Comparison of ENCODE assay signal across 13 cellular contexts in genomic region chr9:134186471-134187109, GRCh38. TPM values are rescaled to one million over a fixed set of nuclear protein-coding genes. Genes with fewer than 3 reads are reported as not detected.
DNase-seq lines count a peak whose midpoint lies in the region; ATAC-seq and TF ChIP-seq lines count a peak whose summit lies in the region.
"Had no signal": no experiment of that assay in that cellular context is flagged by ENCODE, and none has a peak within 500 bp of the region (broad histone marks: within the 10 kb centered on the region; RNA-seq: fewer than 3 reads in every experiment).

No MANE protein-coding gene starts in this region.

- H3K4me3 ChIP-seq in fibroblast of mammary gland (ENCODE audit: control insufficient read depth, low read depth, low read length), result no peak overlapping the region
- H3K4me3 ChIP-seq in osteoblast (ENCODE audit: insufficient read depth, low read length), result peak overlapping the region; percentile 45
- H3K4me3 ChIP-seq in GM23338, result no peak overlapping the region

- no peaks in the 10 kb centered on the region for H3K9me2 ChIP-seq in GM23338 (ENCODE audit: insufficient read depth)

- H3K9me3 ChIP-seq in osteoblast (ENCODE audit: low read depth, low read length), result no peaks in the 10 kb centered on the region

- H3K4me2 ChIP-seq in osteoblast (ENCODE audit: insufficient read depth, low read length) (peak overlapping the region; percentile 67), GM23338 (no peak overlapping the region)

- ATAC-seq in stimulated activated naive CD8-positive, alpha-beta T cell treated with anti-CD3 and anti-CD28 coated beads, Interleukin-15, Interleukin-2, amounts not matched to agents 100 U/mL and 50 U/mL, for 24 hours, result no peak
- no peak for ATAC-seq in stimulated activated naive CD8-positive, alpha-beta T cell treated with anti-CD3 and anti-CD28 coated beads, Interleukin-15, amount 100 ng/mL, for 72 hours
- no peak for ATAC-seq in GM23338
- no peak for ATAC-seq in GM18909 (IDR thresholded peaks at IDR 0.05; ENCODE audit: poor library complexity, unreplicated experiment)

- H3F3A ChIP-seq in GM23338 (replicated peaks; ENCODE audit: low read depth), result no peaks in the 10 kb centered on the region

- H3K9me3 Mint-ChIP-seq in stimulated activated naive CD8-positive, alpha-beta T cell treated with anti-CD3 and anti-CD28 coated beads, Interleukin-15, amount 100 ng/mL, for 72 hours, result peaks cover 8 to 11% of the 10 kb centered on the region in 2 donors
- peaks cover 11% of the 10 kb centered on the region for H3K9me3 Mint-ChIP-seq in GM23338

- H3K79me2 ChIP-seq in osteoblast (ENCODE audit: insufficient read depth, low read length) (no peaks in the 10 kb centered on the region), GM23338 (replicated peaks; ENCODE audit: insufficient read depth) (no peaks in the 10 kb centered on the region)

- TF ChIP-seq CTCF in fibroblast of mammary gland (conservative IDR thresholded peaks at IDR 0.05; ENCODE audit: control insufficient read depth, insufficient read depth, low read depth, low read length) (no peak), osteoblast (IDR thresholded peaks at IDR 0.05; ENCODE audit: extremely low read depth, low read depth, low read length) (no peak), GM23338 (conservative IDR thresholded peaks at IDR 0.05; ENCODE audit: low read depth in 2 of 2) (no peak)

- H3K36me3 Mint-ChIP-seq in GM23338 (ENCODE audit: low read depth), result peaks cover 6% of the 10 kb centered on the region

- H3K27me3 ChIP-seq in osteoblast (ENCODE audit: insufficient read depth, low read length) (peaks cover 8% of the 10 kb centered on the region), GM23338 (ENCODE audit: insufficient read depth) (no peaks in the 10 kb centered on the region)

- no peaks in the 10 kb centered on the region for H3K27me3 Mint-ChIP-seq in stimulated activated naive CD8-positive, alpha-beta T cell treated with anti-CD3 and anti-CD28 coated beads, Interleukin-15, amount 100 ng/mL, for 72 hours
- H3K27me3 Mint-ChIP-seq in GM23338 (ENCODE audit: insufficient read depth, low read depth, poor library complexity), result peaks cover 12% of the 10 kb centered on the region

- H3K4me3 Mint-ChIP-seq in stimulated activated naive CD8-positive, alpha-beta T cell treated with anti-CD3 and anti-CD28 coated beads, Interleukin-15, amount 100 ng/mL, for 72 hours, result no peak overlapping the region
- H3K4me3 Mint-ChIP-seq in GM23338, result no peak overlapping the region

- H3K4me1 ChIP-seq in osteoblast (ENCODE audit: insufficient read depth, low read length) (no peaks in the 10 kb centered on the region), GM23338 (ENCODE audit: insufficient read depth) (no peaks in the 10 kb centered on the region)

- peak; percentile 2 for DNase-seq in stimulated activated naive CD8-positive, alpha-beta T cell treated with anti-CD3 and anti-CD28 coated beads, Interleukin-15, Interleukin-2, amounts not matched to agents 100 U/mL and 50 U/mL, for 24 hours
- DNase-seq in stimulated activated naive CD8-positive, alpha-beta T cell treated with anti-CD3 and anti-CD28 coated beads, Interleukin-15, amount 100 ng/mL, for 72 hours, result no peak
- DNase-seq in fibroblast of mammary gland (ENCODE audit: low read depth) (peak; percentile 26), osteoblast (ENCODE audit: insufficient read length, low spot score, missing footprints) (no peak), GM23338 (ENCODE audit: low spot score) (no peak), NCI-H82 treated with DMSO at 0.1 percent for 48 hours (lab: John Stamatoyannopoulos, UW; ENCODE audit: unreplicated experiment) (no peak), middle frontal gyrus (ENCODE audit: extremely low spot score, low spot score) (no peak)
- DNase-seq: DMS79 treated with DMSO at 0.1 percent for 48 hours, NCI-H1930, NCI-H748 treated with DMSO at 0.1 percent for 48 hours had no signal

- no peak overlapping the region for H3K27ac Mint-ChIP-seq in stimulated activated naive CD8-positive, alpha-beta T cell treated with anti-CD3 and anti-CD28 coated beads, Interleukin-15, amount 100 ng/mL, for 72 hours
- no peak overlapping the region for H3K27ac Mint-ChIP-seq in GM23338

- H3K36me3 ChIP-seq in osteoblast (ENCODE audit: insufficient read depth, low read length) (no peaks in the 10 kb centered on the region), GM23338 (ENCODE audit: insufficient read depth) (no peaks in the 10 kb centered on the region)

- peaks cover 27% of the 10 kb centered on the region for H3K4me1 Mint-ChIP-seq in stimulated activated naive CD8-positive, alpha-beta T cell treated with anti-CD3 and anti-CD28 coated beads, Interleukin-15, amount 100 ng/mL, for 72 hours
- peaks cover 7% of the 10 kb centered on the region for H3K4me1 Mint-ChIP-seq in GM23338

- no peak overlapping the region for H3K27ac ChIP-seq in osteoblast (ENCODE audit: low read depth, low read length)
- H3K27ac ChIP-seq in GM23338 (ENCODE audit: low read depth), result no peak overlapping the region

- H4K20me1 ChIP-seq in osteoblast (ENCODE audit: insufficient read depth, low read length) (no peaks in the 10 kb centered on the region), GM23338 (replicated peaks; ENCODE audit: insufficient read depth) (no peaks in the 10 kb centered on the region)

- peak overlapping the region; percentile 47 for H2AFZ ChIP-seq in osteoblast (ENCODE audit: low read length)
- H2AFZ ChIP-seq in GM23338, result no peak overlapping the region

TF ChIP-seq in GM23338, 12 proteins besides CTCF, POLR2A, EP300 and RAD21:
- TF ChIP-seq ETS1 (IDR thresholded peaks at IDR 0.05), result no peak

RNA-seq across cellular contexts. Expression of gene RNU6ATAC, which starts 22.2 kb away (rescaled TPM):
- not detected in 2 replicates for total RNA-seq in osteoblast
- not detected in 2 replicates for total RNA-seq in GM23338 (2014; rRNA removed; shearing (Covaris generic))
- polyA plus RNA-seq in GM23338 (2016; fragmentation: Nextera tagmentation; extraction: Ambion mirVana), result not detected in 2 replicates
- total RNA-seq: dermis microvascular lymphatic vessel endothelial cell, urinary bladder had no signal
- polyA plus RNA-seq: urinary bladder had no signal

RNA-seq across cellular contexts. Expression of gene WDR5, which starts 50.7 kb away (rescaled TPM):
- total RNA-seq in osteoblast, result 17.4 and 17.7 TPM in 2 replicates
- 47.7 and 56.6 TPM in 2 replicates for total RNA-seq in GM23338 (2014; rRNA removed; shearing (Covaris generic))
- 37.0 and 38.1 TPM in 2 replicates for polyA plus RNA-seq in GM23338 (2016; fragmentation: Nextera tagmentation; extraction: Ambion mirVana)

Comparison
In these comparisons a context has a peak if more than half of its experiments do, and no peak if none do; other contexts are left out.
1. DNase-seq: peak in stimulated activated naive CD8-positive, alpha-beta T cell treated with anti-CD3 and anti-CD28 coated beads, Interleukin-15, Interleukin-2, amounts not matched to agents 100 U/mL and 50 U/mL, for 24 hours (single experiment) and fibroblast of mammary gland (single experiment); none in stimulated activated naive CD8-positive, alpha-beta T cell treated with anti-CD3 and anti-CD28 coated beads, Interleukin-15, amount 100 ng/mL, for 72 hours (0 of 2), osteoblast (single experiment), GM23338 (single experiment), NCI-H82 treated with DMSO at 0.1 percent for 48 hours (single experiment) and middle frontal gyrus (single experiment).